ENCODE assay signal across 10 cellular contexts in the genomic region with DNA sequence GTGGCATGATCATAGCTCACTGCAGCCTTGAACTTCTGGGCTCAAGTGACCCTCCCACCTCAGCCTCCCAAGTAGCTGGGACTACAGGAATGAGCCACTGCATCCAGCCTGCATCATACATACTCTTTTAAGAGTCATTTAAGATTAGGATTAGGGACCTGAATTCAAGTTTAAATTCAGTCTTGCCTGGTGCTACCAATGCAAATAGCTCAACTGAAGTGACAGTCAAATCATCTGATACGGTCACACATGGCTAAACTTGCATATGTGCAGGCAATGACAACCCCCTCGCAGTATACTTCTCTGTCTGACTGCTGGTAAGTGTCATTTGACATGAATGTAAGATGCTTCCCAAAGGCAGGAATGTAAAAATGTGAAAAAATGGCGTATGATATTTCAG. TPM values are rescaled to one million over a fixed set of nuclear protein-coding genes. Genes with fewer than 3 reads are reported as not detected.
DNase-seq lines count a peak whose midpoint lies in the region; ATAC-seq, FAIRE-seq and TF ChIP-seq lines count a peak whose summit lies in the region.
"Had no signal": no experiment of that assay in that cellular context is flagged by ENCODE, and none has a peak within 500 bp of the region (broad histone marks: within the 10 kb centered on the region; RNA-seq: fewer than 3 reads in every experiment).

No MANE protein-coding gene starts in this region.

- in situ Hi-C loops in HepG2 (cut with HindIII; ENCODE audit: extremely low pct_ligation_motif_present, low pct_unique_long_range_greater_than_20kb) = no loop called here

- H2AFZ ChIP-seq in HepG2 (ENCODE audit: low read length) = no peak overlapping the region

- no TSS peak for BruUV-seq in HepG2 (replicated peaks; lab: Mats Ljungman, UMichigan)

- no peaks in the 10 kb centered on the region for H3K27me3 ChIP-seq in esophagus muscularis mucosa
- H3K27me3 ChIP-seq in HepG2 (ENCODE audit: control insufficient read depth in 1 of 2, insufficient read depth in 2 of 2, low read length in 2 of 2) = peaks cover 0 to 5% of the 10 kb centered on the region in 2 experiments; a peak in 1 of 5 replicates

- H3K4me2 ChIP-seq in HepG2 (ENCODE audit: low read depth, low read length) = no peak overlapping the region

- TF ChIP-seq CTCF in esophagus muscularis mucosa (IDR thresholded peaks at IDR 0.05) (no peak), HepG2 (CRISPR knock-in tag; IDR thresholded peaks at IDR 0.05) (no peak)

- peaks cover 26% of the 10 kb centered on the region for H3K4me1 Mint-ChIP-seq in T-helper 17 cell

- CTCF ChIA-PET in HepG2 (lab: Yijun Ruan, JAX; ENCODE audit: low intra/inter-chr PET ratio, low total read pairs) = no interaction called here

- no peak for TF ChIP-seq POLR2A in esophagus muscularis mucosa (IDR thresholded peaks at IDR 0.05; ENCODE audit: low read depth)
- no peak for TF ChIP-seq POLR2A in HepG2 (IDR thresholded peaks at IDR 0.05; ENCODE audit: insufficient read depth in 1 of 2, low read depth in 2 of 2, low read length in 2 of 2)

- peaks cover 3% of the 10 kb centered on the region for H3K36me3 Mint-ChIP-seq in T-helper 17 cell (ENCODE audit: low read depth)
- H3K36me3 Mint-ChIP-seq: CD4-positive, CD25-positive, alpha-beta regulatory T cell had no signal

- TF ChIP-seq RAD21 in HepG2 (CRISPR knock-in tag; IDR thresholded peaks at IDR 0.05) = no peak

- ATAC-seq in GM19452 (IDR thresholded peaks at IDR 0.05; ENCODE audit: unreplicated experiment) (peak; percentile 39), HG03045 (IDR thresholded peaks at IDR 0.05; ENCODE audit: unreplicated experiment) (peak; percentile 32), T-helper 17 cell (peak; percentile 48), HepG2 (no peak)

- H3K4me3 ChIP-seq in GM08714 (ENCODE audit: low read length) = peak overlapping the region; percentile 51; the same call in 1 of the 2 replicates
- no peak overlapping the region for H3K4me3 ChIP-seq in esophagus muscularis mucosa
- no peak overlapping the region for H3K4me3 ChIP-seq in HepG2 (replicated peaks in 1 of 3; ENCODE audit: insufficient read depth in 1 of 3, low read depth in 2 of 3, low read length in 3 of 3)
- H3K4me3 ChIP-seq: psoas muscle had no signal

- H3K4me1 ChIP-seq in esophagus muscularis mucosa (peaks cover 0 to 4% (median 0%) of the 10 kb centered on the region in 4 donors), HepG2 (ENCODE audit: insufficient read depth, low read length) (no peaks in the 10 kb centered on the region)

- intact Hi-C loops in esophagus muscularis mucosa (cut with DNase I) = no loop called here
- intact Hi-C loops in HepG2 (cut with micrococcal nuclease; ENCODE audit: unreplicated experiment) = no loop called here

- TF ChIP-seq EP300 in esophagus muscularis mucosa (IDR thresholded peaks at IDR 0.05) = no peak
- TF ChIP-seq EP300 in HepG2 (IDR thresholded peaks at IDR 0.05; ENCODE audit: low read depth in 2 of 2, low read length in 2 of 2) = no peak
- no peak for TF ChIP-seq EP300 in HepG2 (CRISPR knock-in tag; IDR thresholded peaks at IDR 0.05; ENCODE audit: borderline replicate concordance)

- DNase-seq in T-helper 17 cell (no peak), esophagus muscularis mucosa (ENCODE audit: extremely low spot score) (no peak), HepG2 (ENCODE audit: low spot score) (no peak), H4 (ENCODE audit: low spot score) (no peak)
- DNase-seq in NK-92 treated with Interleukin-12 subunit alpha and Interleukin-12 subunit beta, amount 100 ng/mL, for 24 hours (lab: John Stamatoyannopoulos, UW) = no peak
- DNase-seq: CD4-positive, CD25-positive, alpha-beta regulatory T cell; psoas muscle had no signal

- H3K9me3 ChIP-seq in T-helper 17 cell (ENCODE audit: control insufficient read depth, low read length, poor library complexity, severe bottlenecking) (no peaks in the 10 kb centered on the region), esophagus muscularis mucosa (no peaks in the 10 kb centered on the region), HepG2 (ENCODE audit: low read length) (no peaks in the 10 kb centered on the region)
- H3K9me3 ChIP-seq: psoas muscle had no signal

- peaks cover 31% of the 10 kb centered on the region for H3K27me3 Mint-ChIP-seq in T-helper 17 cell

- H3K36me3 ChIP-seq in esophagus muscularis mucosa = no peaks in the 10 kb centered on the region
- H3K36me3 ChIP-seq in HepG2 (replicated peaks in 1 of 2; ENCODE audit: control insufficient read depth in 1 of 2, insufficient read depth in 2 of 2, low read length in 2 of 2) = no peaks in the 10 kb centered on the region

- H3K27ac ChIP-seq in esophagus muscularis mucosa (replicated peaks in 1 of 4) (no peak overlapping the region), HepG2 (ENCODE audit: extremely low read length, insufficient read depth, low read length) (no peak overlapping the region)
- H3K27ac ChIP-seq: psoas muscle had no signal

- H3K27ac Mint-ChIP-seq in T-helper 17 cell = no peak overlapping the region
- H3K27ac Mint-ChIP-seq: CD4-positive, CD25-positive, alpha-beta regulatory T cell had no signal

- FAIRE-seq in HepG2 (lab: Jason Lieb, UNC) = no peak

- H3K79me2 ChIP-seq in HepG2 (ENCODE audit: insufficient read depth, low read length) = no peaks in the 10 kb centered on the region

- no peak overlapping the region for H3K9ac ChIP-seq in HepG2 (ENCODE audit: insufficient read depth, low read depth, low read length)

- H4K20me1 ChIP-seq in HepG2 (ENCODE audit: insufficient read depth, low read length) = no peaks in the 10 kb centered on the region

- POLR2A ChIA-PET in HepG2 (lab: Yijun Ruan, JAX) = no interaction called here

- H3K4me3 Mint-ChIP-seq in T-helper 17 cell = peak overlapping the region; percentile 71

- WGBS in esophagus muscularis mucosa = 78% methylated on average over 3 of the region's 3 CpGs
- whole genome bisulfite sequencing in HepG2 (ENCODE audit: low lambda C conversion rate) = 35% methylated on average over 3 of the region's 3 CpGs

TF ChIP-seq in HepG2, 621 proteins besides CTCF, POLR2A, EP300 and RAD21 (continues in another document):
- TF ChIP-seq ZNF792 (CRISPR knock-in tag; IDR thresholded peaks at IDR 0.05) = no peak
- TF ChIP-seq RARG (CRISPR knock-in tag; IDR thresholded peaks at IDR 0.05; ENCODE audit: low read depth) = no peak
- no peak for TF ChIP-seq MLLT10 (CRISPR knock-in tag; IDR thresholded peaks at IDR 0.05)
- no peak for TF ChIP-seq SMAD1 (CRISPR knock-in tag; IDR thresholded peaks at IDR 0.05; ENCODE audit: borderline replicate concordance, low read depth)

RNA-seq across cellular contexts. Expression of gene TMEM131, which starts 31.8 kb away (rescaled TPM):
- total RNA-seq in T-helper 17 cell = 10 to 100 TPM; 41.0 to 43.2 TPM
- 10 to 100 TPM; 23.9 to 34.1 (median 26.5) TPM for total RNA-seq in esophagus muscularis mucosa
- total RNA-seq in HepG2 (2016; rRNA removed; fragmentation: Illumina TruSeq; extraction: Trizol) = 17.4 and 19.5 TPM in 2 replicates
- 6.2 and 6.7 TPM in 2 replicates for total RNA-seq in HepG2 (2016; cell fraction: cytosol; rRNA removed; fragmentation: Illumina TruSeq; extraction: Trizol; ENCODE audit: low read depth)
- 14.1 and 19.5 TPM in 2 replicates for total RNA-seq in HepG2 (2016; cell fraction: insoluble cytoplasmic fraction; rRNA removed; fragmentation: Illumina TruSeq; extraction: Trizol)
- 8.9 and 10.2 TPM in 2 replicates for total RNA-seq in HepG2 (2016; cell fraction: membrane; rRNA removed; fragmentation: Illumina TruSeq; extraction: Trizol)
- 68.2 and 80.1 TPM in 2 replicates for total RNA-seq in HepG2 (2016; cell fraction: nucleus; rRNA removed; fragmentation: Illumina TruSeq; extraction: Trizol)
- polyA plus RNA-seq in HepG2 (2011; rRNA removed) = 15.7 and 17.9 TPM in 2 replicates
- 6.6 and 8.8 TPM in 2 replicates for polyA plus RNA-seq in HepG2 (2011; cell fraction: cytosol; rRNA removed)
- polyA plus RNA-seq in HepG2 (2011; cell fraction: nucleus; rRNA removed) = 35.1 and 39.4 TPM in 2 replicates
- 27.9 and 29.1 TPM in 2 replicates for polyA plus RNA-seq in HepG2 (2012)
- 1.3 and 1.4 TPM in 2 replicates for polyA plus RNA-seq in HepG2 (2016; cell fraction: cytosol; fragmentation: Illumina TruSeq; extraction: Trizol; ENCODE audit: low read depth)
- polyA plus RNA-seq in HepG2 (2016; cell fraction: insoluble cytoplasmic fraction; fragmentation: Illumina TruSeq; extraction: Trizol; ENCODE audit: low read depth) = 10.7 and 13.4 TPM in 2 replicates
- 2.2 and 2.6 TPM in 2 replicates for polyA plus RNA-seq in HepG2 (2016; cell fraction: membrane; fragmentation: Illumina TruSeq; extraction: Trizol; ENCODE audit: low read depth)
- polyA plus RNA-seq in HepG2 (2016; cell fraction: nucleus; fragmentation: Illumina TruSeq; extraction: Trizol; ENCODE audit: insufficient read depth, low read depth) = 67.0 and 67.3 TPM in 2 replicates
- 10.3 and 24.5 TPM in 2 replicates for polyA minus RNA-seq in HepG2 (2011; rRNA and poly(A)+ RNA removed; ENCODE audit: low replicate concordance)
- polyA minus RNA-seq in HepG2 (2011; cell fraction: cytosol; rRNA and poly(A)+ RNA removed) = 23.1 and 25.1 TPM in 2 replicates
- 99.1 and 112 TPM in 2 replicates for polyA minus RNA-seq in HepG2 (2011; cell fraction: nucleus; rRNA and poly(A)+ RNA removed)
- 9.7 and 12.3 TPM in 2 replicates for total RNA-seq in H4 (2014; rRNA removed; shearing (Covaris generic))

RNA-seq across cellular contexts. Expression of gene VWA3B, which starts 59.4 kb away (rescaled TPM):
- total RNA-seq in T-helper 17 cell (not detected), esophagus muscularis mucosa (not detected), HepG2 (2016; rRNA removed; fragmentation: Illumina TruSeq; extraction: Trizol) (not detected in 2 replicates)
- not detected in 2 replicates for total RNA-seq in HepG2 (2016; cell fraction: cytosol; rRNA removed; fragmentation: Illumina TruSeq; extraction: Trizol; ENCODE audit: low read depth)
- total RNA-seq in HepG2 (2016; cell fraction: insoluble cytoplasmic fraction; rRNA removed; fragmentation: Illumina TruSeq; extraction: Trizol) = not detected in 2 replicates
- total RNA-seq in HepG2 (2016; cell fraction: membrane; rRNA removed; fragmentation: Illumina TruSeq; extraction: Trizol) = not detected in 2 replicates
- not detected in 2 replicates for total RNA-seq in HepG2 (2016; cell fraction: nucleus; rRNA removed; fragmentation: Illumina TruSeq; extraction: Trizol)
- not detected in 2 replicates for polyA plus RNA-seq in HepG2 (2011; rRNA removed)
- polyA plus RNA-seq in HepG2 (2011; cell fraction: cytosol; rRNA removed) = 0.03 TPM in 1 of 2 replicates, not detected in the other
- polyA plus RNA-seq in HepG2 (2011; cell fraction: nucleus; rRNA removed) = not detected in 2 replicates
- not detected in 2 replicates for polyA plus RNA-seq in HepG2 (2012)
- not detected in 2 replicates for polyA plus RNA-seq in HepG2 (2016; cell fraction: cytosol; fragmentation: Illumina TruSeq; extraction: Trizol; ENCODE audit: low read depth)
- not detected in 2 replicates for polyA plus RNA-seq in HepG2 (2016; cell fraction: insoluble cytoplasmic fraction; fragmentation: Illumina TruSeq; extraction: Trizol; ENCODE audit: low read depth)
- polyA plus RNA-seq in HepG2 (2016; cell fraction: membrane; fragmentation: Illumina TruSeq; extraction: Trizol; ENCODE audit: low read depth) = not detected in 2 replicates
- polyA plus RNA-seq in HepG2 (2016; cell fraction: nucleus; fragmentation: Illumina TruSeq; extraction: Trizol; ENCODE audit: insufficient read depth, low read depth) = not detected in 2 replicates
- polyA minus RNA-seq in HepG2 (2011; rRNA and poly(A)+ RNA removed; ENCODE audit: low replicate concordance) = not detected in 2 replicates
- not detected in 2 replicates for polyA minus RNA-seq in HepG2 (2011; cell fraction: cytosol; rRNA and poly(A)+ RNA removed)
- polyA minus RNA-seq in HepG2 (2011; cell fraction: nucleus; rRNA and poly(A)+ RNA removed) = not detected in 2 replicates
- not detected in 2 replicates for total RNA-seq in H4 (2014; rRNA removed; shearing (Covaris generic))
- total RNA-seq: CD4-positive, CD25-positive, alpha-beta regulatory T cell had no signal
- polyA plus RNA-seq: CD4-positive, CD25-positive, alpha-beta regulatory T cell had no signal
